ENCODE assay signal across 20 cellular contexts in the genomic region with DNA sequence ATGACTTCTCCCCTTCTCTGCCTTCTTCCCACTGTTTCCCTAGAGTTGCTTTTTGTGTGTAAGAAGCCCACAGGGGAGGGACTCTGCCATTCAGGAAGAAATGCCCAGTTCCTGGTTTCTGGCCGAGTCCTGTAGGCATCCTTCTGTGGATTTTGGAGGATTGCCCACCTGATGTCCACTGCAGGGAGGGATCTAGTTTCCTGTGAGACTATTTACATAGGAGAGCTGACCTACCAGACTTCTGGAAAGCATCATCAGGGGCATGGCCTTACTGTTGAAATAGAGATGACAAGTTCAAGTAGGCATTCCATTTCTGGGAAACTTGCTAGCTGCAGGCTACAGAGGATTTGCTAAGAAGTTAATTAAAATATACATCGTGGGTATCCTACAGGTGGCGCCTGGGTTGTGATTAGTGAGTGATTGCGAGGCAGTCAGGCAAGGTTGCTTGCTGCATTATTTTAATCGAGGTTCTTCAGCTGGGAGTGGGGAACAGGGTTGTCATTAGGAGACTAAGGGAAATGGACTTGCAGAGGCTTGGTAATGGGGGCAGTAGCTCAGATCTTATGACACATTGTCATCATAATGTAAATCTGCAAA.
DNase-seq lines count a peak whose midpoint lies in the region; ATAC-seq and TF ChIP-seq lines count a peak whose summit lies in the region.
"Had no signal": no experiment of that assay in that cellular context is flagged by ENCODE, and none has a peak within 500 bp of the region (broad histone marks: within the 10 kb centered on the region; RNA-seq: fewer than 3 reads in every experiment).

No MANE protein-coding gene starts in this region.

- H3K4me1 ChIP-seq in OCI-LY3 (ENCODE audit: low read length) (no peaks in the 10 kb centered on the region), foreskin keratinocyte (no peaks in the 10 kb centered on the region)

- H3K9me3 ChIP-seq in OCI-LY3 (ENCODE audit: insufficient read depth, low read length) = no peaks in the 10 kb centered on the region

- TF ChIP-seq CTCF in OCI-LY3 (IDR thresholded peaks at IDR 0.05; ENCODE audit: low read depth, low read length) (peak; percentile 25), foreskin keratinocyte (conservative IDR thresholded peaks at IDR 0.05) (peak; percentile 25)

- H3K4me3 Mint-ChIP-seq in activated CD8-positive, alpha-beta T cell treated with anti-CD3 and anti-CD28 coated beads, Interleukin-2, amount 10 ng/mL, durations not matched to agents 7 days and 5 days = no peak overlapping the region
- H3K4me3 Mint-ChIP-seq: brain; naive thymus-derived CD4-positive, alpha-beta T cell had no signal

- no peaks in the 10 kb centered on the region for H4K20me1 ChIP-seq in OCI-LY3 (ENCODE audit: insufficient read depth, low read length)

- H3K27me3 Mint-ChIP-seq in activated CD8-positive, alpha-beta T cell treated with anti-CD3 and anti-CD28 coated beads, Interleukin-2, amount 10 ng/mL, durations not matched to agents 7 days and 5 days (ENCODE audit: low read depth) = peaks cover 2% of the 10 kb centered on the region
- H3K27me3 Mint-ChIP-seq: brain had no signal

- peaks cover 8% of the 10 kb centered on the region for H3K4me1 Mint-ChIP-seq in activated CD8-positive, alpha-beta T cell treated with anti-CD3 and anti-CD28 coated beads, Interleukin-2, amount 10 ng/mL, durations not matched to agents 7 days and 5 days (ENCODE audit: low read depth)
- H3K4me1 Mint-ChIP-seq: naive thymus-derived CD4-positive, alpha-beta T cell had no signal

- DNase-seq in COR-L47 (lab: John Stamatoyannopoulos, UW) (peak; percentile 33), HT-29 (ENCODE audit: low spot score) (peak; percentile 24), foreskin keratinocyte (no peak), COLO668 (lab: John Stamatoyannopoulos, UW; ENCODE audit: unreplicated experiment) (no peak), hypothalamus (lab: John Stamatoyannopoulos, UW) (no peak)
- no peak for DNase-seq in activated CD8-positive, alpha-beta T cell treated with anti-CD3 and anti-CD28 coated beads, Interleukin-2, amount 10 ng/mL, durations not matched to agents 7 days and 5 days
- DNase-seq: activated CD4-positive, alpha-beta T cell treated with anti-CD3 and anti-CD28 coated beads, Interleukin-2, amount 50 U/mL, for 4 hours; activated effector memory CD4-positive, alpha-beta T cell treated with Interleukin-2 at 50 U/mL for 16 hours; head of caudate nucleus; Kasumi-1; naive thymus-derived CD4-positive, alpha-beta T cell; NCI-H446; RPMI8226; stimulated activated CD4-positive, alpha-beta T cell treated with anti-CD3 and anti-CD28 coated beads, Interleukin-4, amount 100 ng/mL, for 4 hours; stimulated activated naive CD4-positive, alpha-beta T cell treated with Interleukin-2 at 50 U/mL for 16 hours; T-helper 9 cell had no signal

- H3K79me2 ChIP-seq in OCI-LY3 (ENCODE audit: low read length) = no peaks in the 10 kb centered on the region

- CTCF ChIA-PET in activated CD8-positive, alpha-beta T cell treated with anti-CD3 and anti-CD28 coated beads, Interleukin-2, amount 10 ng/mL, durations not matched to agents 7 days and 5 days (lab: Charles Lee) = no interaction called here

- no peak overlapping the region for H2AFZ ChIP-seq in OCI-LY3 (ENCODE audit: low read depth, low read length)

- no peak overlapping the region for H3K9ac ChIP-seq in OCI-LY3 (ENCODE audit: low read length)

- no peak for ATAC-seq in foreskin keratinocyte
- no peak for ATAC-seq in activated CD4-positive, CD25-positive, alpha-beta regulatory T cell treated with anti-CD3 and anti-CD28 coated beads, Interleukin-2, amount 50 U/mL, for 24 hours
- ATAC-seq in activated CD8-positive, alpha-beta T cell treated with anti-CD3 and anti-CD28 coated beads, Interleukin-2, amount 10 ng/mL, durations not matched to agents 7 days and 5 days = no peak
- ATAC-seq: left lobe of liver; naive thymus-derived CD4-positive, alpha-beta T cell had no signal

- H3K4me3 ChIP-seq in OCI-LY3 (ENCODE audit: low read length) = no peak overlapping the region

- no peaks in the 10 kb centered on the region for H3K9me3 Mint-ChIP-seq in activated CD8-positive, alpha-beta T cell treated with anti-CD3 and anti-CD28 coated beads, Interleukin-2, amount 10 ng/mL, durations not matched to agents 7 days and 5 days (ENCODE audit: insufficient read depth)

- no peaks in the 10 kb centered on the region for H3K36me3 Mint-ChIP-seq in activated CD8-positive, alpha-beta T cell treated with anti-CD3 and anti-CD28 coated beads, Interleukin-2, amount 10 ng/mL, durations not matched to agents 7 days and 5 days (ENCODE audit: low read depth)
- H3K36me3 Mint-ChIP-seq: brain; naive thymus-derived CD4-positive, alpha-beta T cell had no signal

- POLR2A ChIA-PET in activated CD8-positive, alpha-beta T cell treated with anti-CD3 and anti-CD28 coated beads, Interleukin-2, amount 10 ng/mL, durations not matched to agents 7 days and 5 days (lab: Charles Lee) = no interaction called here

- 0 out of 2 replicates have a peak, but pooled peaks cover 3% of the 10 kb centered on the region for H3K27me3 ChIP-seq in OCI-LY3 (ENCODE audit: low read depth, low read length)
- no peaks in the 10 kb centered on the region for H3K27me3 ChIP-seq in foreskin keratinocyte

- H3K36me3 ChIP-seq in OCI-LY3 (replicated peaks; ENCODE audit: low read depth, low read length) = no peaks in the 10 kb centered on the region

- H3K4me2 ChIP-seq in OCI-LY3 (ENCODE audit: low read length) = no peak overlapping the region

- H3K27ac ChIP-seq in OCI-LY3 (ENCODE audit: low read length) = no peak overlapping the region
- no peak overlapping the region for H3K27ac ChIP-seq in foreskin keratinocyte

- H3K27ac Mint-ChIP-seq in activated CD8-positive, alpha-beta T cell treated with anti-CD3 and anti-CD28 coated beads, Interleukin-2, amount 10 ng/mL, durations not matched to agents 7 days and 5 days = no peak overlapping the region
- H3K27ac Mint-ChIP-seq: naive thymus-derived CD4-positive, alpha-beta T cell had no signal

Comparison
In these comparisons a context has a peak if more than half of its experiments do, and no peak if none do; other contexts are left out.
1. DNase-seq: peak in COR-L47 (single experiment) and HT-29 (single experiment); none in foreskin keratinocyte (0 of 2), COLO668 (single experiment), activated CD8-positive, alpha-beta T cell treated with anti-CD3 and anti-CD28 coated beads, Interleukin-2, amount 10 ng/mL, durations not matched to agents 7 days and 5 days (single experiment) and hypothalamus (0 of 51).